ENCODE assay signal across 13 cellular contexts in the genomic region with DNA sequence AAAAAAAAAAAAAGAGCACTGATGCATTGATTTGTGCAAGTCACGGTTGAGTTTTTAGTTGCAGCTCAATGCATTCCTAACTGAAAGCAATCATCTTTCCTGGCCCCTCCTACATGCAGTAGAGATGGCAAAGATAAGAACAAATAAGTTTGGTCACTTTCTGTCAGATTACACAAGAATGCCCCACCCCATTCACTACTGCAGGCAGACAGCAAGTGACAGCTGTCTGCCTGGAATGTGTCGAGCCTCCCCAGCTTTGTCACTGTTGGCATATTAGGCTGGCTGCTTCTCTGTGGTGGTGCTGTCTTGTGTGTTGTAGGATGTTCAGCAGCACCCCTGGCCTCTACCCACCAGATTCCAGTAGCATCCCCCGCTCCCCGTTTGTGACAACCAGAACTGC.
"Had no signal": no experiment of that assay in that cellular context is flagged by ENCODE, and none has a peak within 500 bp of the region (broad histone marks: within the 10 kb centered on the region; RNA-seq: fewer than 3 reads in every experiment).

No MANE protein-coding gene starts in this region.

- H3K4me3 ChIP-seq: tibial artery, uterus had no signal

- H3K27me3 ChIP-seq: tibial artery had no signal

- H3K27ac ChIP-seq: tibial artery, uterus had no signal

- ATAC-seq: activated CD8-positive, alpha-beta memory T cell treated with anti-CD3 and anti-CD28 coated beads, Interleukin-2, amount 10 ng/mL, durations not matched to agents 7 days and 5 days; effector memory CD8-positive, alpha-beta T cell had no signal

- H3K9me3 ChIP-seq: tibial artery, uterus had no signal

- H3K4me1 ChIP-seq: uterus had no signal

- DNase-seq: activated B cell treated with CpG ODN at 0.5 μM for 24 hours; activated CD4-positive, alpha-beta memory T cell treated with anti-CD3 and anti-CD28 coated beads, Interleukin-2, amount 10 ng/mL, durations not matched to agents 7 days and 5 days; activated CD4-positive, alpha-beta T cell treated with anti-CD3 and anti-CD28 coated beads for 4 hours; activated CD8-positive, alpha-beta memory T cell treated with anti-CD3 and anti-CD28 coated beads, Interleukin-2, amount 10 ng/mL, durations not matched to agents 7 days and 5 days; effector memory CD8-positive, alpha-beta T cell; posterior cingulate gyrus; retina; stimulated activated CD4-positive, alpha-beta T cell treated with anti-CD3 and anti-CD28 coated beads, Interleukin-12 subunit alpha, Interleukin-12 subunit beta, amount 100 ng/mL, for 4 hours; stimulated activated CD4-positive, alpha-beta T cell treated with anti-CD3 and anti-CD28 coated beads, Interleukin-1b, Interleukin-23, amount 100 ng/mL, for 48 hours; stimulated activated CD8-positive, alpha-beta memory T cell treated with anti-CD3 and anti-CD28 coated beads, Interleukin-4, amount 100 ng/mL, for 48 hours; stimulated activated naive CD4-positive, alpha-beta T cell; tibial artery; uterus had no signal

- H3K36me3 ChIP-seq: tibial artery, uterus had no signal
